ENCODE assay signal across 1 cellular context in genomic region chr4:127503111-127503510, GRCh38.
TF ChIP-seq lines count a peak whose summit lies in the region.

No MANE protein-coding gene starts in this region.

TF ChIP-seq in IMR-90, 13 proteins besides CTCF, POLR2A, EP300 and RAD21 (continued from another document):
- TF ChIP-seq NFE2L2 (IDR thresholded peaks at IDR 0.05; ENCODE audit: low read depth, low read length) (no peak), ELK1 (IDR thresholded peaks at IDR 0.05; ENCODE audit: borderline replicate concordance, low read depth, low read length) (no peak), USF2 (IDR thresholded peaks at IDR 0.05; ENCODE audit: low read depth, low read length) (no peak), BHLHE40 (IDR thresholded peaks at IDR 0.05; ENCODE audit: low read depth, low read length) (no peak), RCOR1 (IDR thresholded peaks at IDR 0.05; ENCODE audit: insufficient replicate concordance, low read length) (no peak), CEBPB (IDR thresholded peaks at IDR 0.05; ENCODE audit: low read depth, low read length) (no peak), MAFK (IDR thresholded peaks at IDR 0.05; ENCODE audit: low read depth, low read length) (no peak), RFX5 (IDR thresholded peaks at IDR 0.05; ENCODE audit: low read depth, low read length) (no peak), MXI1 (IDR thresholded peaks at IDR 0.05; ENCODE audit: borderline replicate concordance, low read depth, low read length) (no peak), SMC3 (IDR thresholded peaks at IDR 0.05; ENCODE audit: low read depth, low read length) (no peak), FOS (IDR thresholded peaks at IDR 0.05; ENCODE audit: low read depth, low read length) (no peak), MAZ (IDR thresholded peaks at IDR 0.05; ENCODE audit: borderline replicate concordance, low read depth, low read length) (no peak)
